Comparison of ENCODE assay signal across 21 cellular contexts in genomic region chr6:106620931-106621672, GRCh38. TPM values are rescaled to one million over a fixed set of nuclear protein-coding genes. Genes with fewer than 3 reads are reported as not detected.
A peak's percentile ranks its signal among the peaks of the same experiment; 100 is the strongest.
DNase-seq lines count a peak whose midpoint lies in the region; ATAC-seq and TF ChIP-seq lines count a peak whose summit lies in the region.
"Had no signal": no experiment of that assay in that cellular context is flagged by ENCODE, and none has a peak within 500 bp of the region (broad histone marks: within the 10 kb centered on the region; RNA-seq: fewer than 3 reads in every experiment).

No MANE protein-coding gene starts in this region.

- H3K79me2 ChIP-seq in OCI-LY1 (ENCODE audit: insufficient read depth, low read length) (peaks cover 1% of the 10 kb centered on the region; the same call in 1 of the 2 replicates), osteoblast (ENCODE audit: insufficient read depth, low read length) (no peaks in the 10 kb centered on the region)

- no peaks in the 10 kb centered on the region for H3K9me3 Mint-ChIP-seq in stimulated activated effector memory CD8-positive, alpha-beta T cell treated with anti-CD3 and anti-CD28 coated beads, Interleukin-12 subunit alpha, Interleukin-12 subunit beta, amount 100 ng/mL, for 72 hours

- H3K27me3 ChIP-seq in OCI-LY1 (ENCODE audit: insufficient read depth, low read length), result no peaks in the 10 kb centered on the region
- no peaks in the 10 kb centered on the region for H3K27me3 ChIP-seq in osteoblast (ENCODE audit: insufficient read depth, low read length)
- H3K27me3 ChIP-seq: esophagus squamous epithelium, sigmoid colon had no signal

- no peak overlapping the region for H3K9ac ChIP-seq in OCI-LY1 (ENCODE audit: low read length)

- DNase-seq in H4 (ENCODE audit: low spot score), result peak; percentile 12
- DNase-seq in dermis microvascular lymphatic vessel endothelial cell (ENCODE audit: low read depth in 2 of 2), result peak; percentile 15 to 70
- peak; percentile 80 for DNase-seq in osteoblast (ENCODE audit: insufficient read length, low spot score, missing footprints)
- DNase-seq in stimulated activated effector memory CD8-positive, alpha-beta T cell treated with anti-CD3 and anti-CD28 coated beads, Interleukin-12 subunit alpha, Interleukin-12 subunit beta, amount 100 ng/mL, for 72 hours (ENCODE audit: low spot score in 2 of 2), result no peak
- no peak for DNase-seq in ecto neural progenitor cell (ENCODE audit: low spot score)
- no peak for DNase-seq in retina
- DNase-seq: activated CD4-positive, alpha-beta T cell treated with anti-CD3 and anti-CD28 coated beads for 36 hours; activated CD8-positive, alpha-beta memory T cell treated with anti-CD3 and anti-CD28 coated beads, Interleukin-2, amount 50 U/mL, for 4 hours; activated naive CD4-positive, alpha-beta T cell; effector CD4-positive, alpha-beta T cell; esophagus squamous epithelium; hypothalamus; NCI-H1092 treated with DMSO at 0.1 percent for 48 hours; NCI-H2107; NCI-H526; sigmoid colon; substantia nigra; T1000 had no signal

- no peak overlapping the region for H3K4me3 Mint-ChIP-seq in stimulated activated effector memory CD8-positive, alpha-beta T cell treated with anti-CD3 and anti-CD28 coated beads, Interleukin-12 subunit alpha, Interleukin-12 subunit beta, amount 100 ng/mL, for 72 hours
- H3K4me3 Mint-ChIP-seq: activated CD4-positive, alpha-beta T cell treated with anti-CD3 and anti-CD28 coated beads for 36 hours; B cell had no signal

- H3K9me3 ChIP-seq in OCI-LY1 (ENCODE audit: low read length) (0 out of 2 replicates have a peak, but pooled peaks cover 3% of the 10 kb centered on the region), osteoblast (ENCODE audit: low read depth, low read length) (no peaks in the 10 kb centered on the region)
- H3K9me3 ChIP-seq: esophagus squamous epithelium, sigmoid colon had no signal

- peaks cover 63% of the 10 kb centered on the region for H3K36me3 ChIP-seq in OCI-LY1 (ENCODE audit: insufficient read depth, low read length)
- H3K36me3 ChIP-seq in osteoblast (ENCODE audit: insufficient read depth, low read length), result no peaks in the 10 kb centered on the region

- H3K36me3 Mint-ChIP-seq in stimulated activated effector memory CD8-positive, alpha-beta T cell treated with anti-CD3 and anti-CD28 coated beads, Interleukin-12 subunit alpha, Interleukin-12 subunit beta, amount 100 ng/mL, for 72 hours, result no peaks in the 10 kb centered on the region

- H3K4me2 ChIP-seq in OCI-LY1 (ENCODE audit: low read length) (no peak overlapping the region), osteoblast (ENCODE audit: insufficient read depth, low read length) (no peak overlapping the region)

- H4K20me1 ChIP-seq in OCI-LY1 (ENCODE audit: insufficient read depth, low read length) (no peaks in the 10 kb centered on the region), osteoblast (ENCODE audit: insufficient read depth, low read length) (no peaks in the 10 kb centered on the region)

- H3K4me3 ChIP-seq in OCI-LY1 (ENCODE audit: low read depth, low read length, poor library complexity, severe bottlenecking) (no peak overlapping the region), osteoblast (ENCODE audit: insufficient read depth, low read length) (no peak overlapping the region)
- H3K4me3 ChIP-seq: esophagus squamous epithelium, K562, sigmoid colon had no signal

- no peak for ATAC-seq in stimulated activated effector memory CD8-positive, alpha-beta T cell treated with anti-CD3 and anti-CD28 coated beads, Interleukin-12 subunit alpha, Interleukin-12 subunit beta, amount 100 ng/mL, for 72 hours
- ATAC-seq: activated CD4-positive, alpha-beta T cell treated with anti-CD3 and anti-CD28 coated beads for 36 hours; K562 had no signal

- H3K4me1 ChIP-seq in OCI-LY1 (ENCODE audit: insufficient read depth, low read length, severe bottlenecking), result peaks cover 45% of the 10 kb centered on the region
- peaks cover 5% of the 10 kb centered on the region for H3K4me1 ChIP-seq in osteoblast (ENCODE audit: insufficient read depth, low read length)
- H3K4me1 ChIP-seq: esophagus squamous epithelium, sigmoid colon had no signal

- no peaks in the 10 kb centered on the region for H3K4me1 Mint-ChIP-seq in stimulated activated effector memory CD8-positive, alpha-beta T cell treated with anti-CD3 and anti-CD28 coated beads, Interleukin-12 subunit alpha, Interleukin-12 subunit beta, amount 100 ng/mL, for 72 hours
- H3K4me1 Mint-ChIP-seq: activated CD4-positive, alpha-beta T cell treated with anti-CD3 and anti-CD28 coated beads for 36 hours had no signal

- H3K27ac Mint-ChIP-seq in stimulated activated effector memory CD8-positive, alpha-beta T cell treated with anti-CD3 and anti-CD28 coated beads, Interleukin-12 subunit alpha, Interleukin-12 subunit beta, amount 100 ng/mL, for 72 hours, result no peak overlapping the region
- H3K27ac Mint-ChIP-seq: activated CD4-positive, alpha-beta T cell treated with anti-CD3 and anti-CD28 coated beads for 36 hours; B cell had no signal

- 0 out of 2 replicates have a peak, but pooled peaks cover 7% of the 10 kb centered on the region for H3F3A ChIP-seq in OCI-LY1 (ENCODE audit: insufficient read depth, low read length)

- TF ChIP-seq CTCF in OCI-LY1 (IDR thresholded peaks at IDR 0.05; ENCODE audit: low read length), result no peak
- TF ChIP-seq CTCF in osteoblast (IDR thresholded peaks at IDR 0.05; ENCODE audit: extremely low read depth, low read depth, low read length), result no peak

- H3K27ac ChIP-seq in OCI-LY1 (ENCODE audit: low read depth, low read length, poor library complexity, severe bottlenecking) (peak overlapping the region; percentile 14), osteoblast (ENCODE audit: low read depth, low read length) (peak overlapping the region; percentile 50)
- H3K27ac ChIP-seq: esophagus squamous epithelium, sigmoid colon had no signal

- no peaks in the 10 kb centered on the region for H3K9me2 ChIP-seq in OCI-LY1 (ENCODE audit: low read depth, low read length)

- H2AFZ ChIP-seq in OCI-LY1 (ENCODE audit: low read length), result no peak overlapping the region
- H2AFZ ChIP-seq in osteoblast (ENCODE audit: low read length), result peak overlapping the region; percentile 9

RNA-seq across cellular contexts. Expression of gene RTN4IP1, which starts 8.2 kb away (rescaled TPM):
- total RNA-seq in H4 (2014; rRNA removed; shearing (Covaris generic)), result 6.9 and 12.9 TPM in 2 replicates
- 2.5 and 3.6 TPM in 2 replicates for total RNA-seq in dermis microvascular lymphatic vessel endothelial cell
- total RNA-seq in osteoblast, result 4.4 and 5.1 TPM in 2 replicates

RNA-seq across cellular contexts. Expression of gene QRSL1, which starts 8.3 kb away (rescaled TPM):
- total RNA-seq in H4 (2014; rRNA removed; shearing (Covaris generic)), result 5.9 and 8.2 TPM in 2 replicates
- total RNA-seq in dermis microvascular lymphatic vessel endothelial cell (7.7 and 8.2 TPM in 2 replicates), osteoblast (12.7 and 13.8 TPM in 2 replicates)

Comparison
In these comparisons a context has a peak if more than half of its experiments do, and no peak if none do; other contexts are left out.
1. DNase-seq: peak in H4 (single experiment), dermis microvascular lymphatic vessel endothelial cell (2 of 2) and osteoblast (single experiment); none in stimulated activated effector memory CD8-positive, alpha-beta T cell treated with anti-CD3 and anti-CD28 coated beads, Interleukin-12 subunit alpha, Interleukin-12 subunit beta, amount 100 ng/mL, for 72 hours (0 of 2), ecto neural progenitor cell (single experiment) and retina (single experiment).